ENCODE assay signal across 1 cellular context in genomic region chr2:201470821-201471731, GRCh38.
TF ChIP-seq lines count a peak whose summit lies in the region.

No MANE protein-coding gene starts in this region.

TF ChIP-seq in IMR-90, 13 proteins besides CTCF, POLR2A, EP300 and RAD21:
- TF ChIP-seq CHD1 (IDR thresholded peaks at IDR 0.05; ENCODE audit: low read depth, low read length) = no peak
- TF ChIP-seq RCOR1 (IDR thresholded peaks at IDR 0.05; ENCODE audit: insufficient replicate concordance, low read length) = peak; percentile 69
